ENCODE assay signal across 13 cellular contexts in the genomic region with DNA sequence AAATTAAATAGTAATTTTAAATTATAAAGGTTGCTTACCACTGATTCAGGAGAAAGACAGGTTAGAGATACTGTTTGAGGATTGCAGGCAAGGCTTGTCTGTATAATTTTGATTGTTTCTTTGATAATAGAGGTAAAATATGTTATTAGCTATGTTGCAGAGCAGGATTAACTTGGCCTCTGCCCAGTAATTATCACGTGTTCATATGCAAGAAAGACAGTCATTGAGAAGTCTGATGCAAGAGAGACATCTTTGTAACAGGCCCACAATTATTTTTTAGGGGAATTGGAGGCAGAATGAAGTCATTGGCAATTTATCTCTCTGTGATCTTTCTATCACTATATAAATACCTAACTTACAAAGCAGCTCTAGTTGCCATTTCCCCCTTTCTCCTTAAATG. TPM values are rescaled to one million over a fixed set of nuclear protein-coding genes. Genes with fewer than 3 reads are reported as not detected.
DNase-seq lines count a peak whose midpoint lies in the region; ATAC-seq and TF ChIP-seq lines count a peak whose summit lies in the region.
"Had no signal": no experiment of that assay in that cellular context is flagged by ENCODE, and none has a peak within 500 bp of the region (broad histone marks: within the 10 kb centered on the region; RNA-seq: fewer than 3 reads in every experiment).

No MANE protein-coding gene starts in this region.

- H3K4me3 ChIP-seq in cardiac muscle cell = no peak overlapping the region
- H3K4me3 ChIP-seq: thoracic aorta had no signal

- ATAC-seq in left cardiac atrium (no peak), WTC11 (no peak), foreskin keratinocyte (peak; percentile 77), GM18907 (IDR thresholded peaks at IDR 0.05; ENCODE audit: unreplicated experiment) (no peak)

- H3K9me3 Mint-ChIP-seq in WTC11 (no peaks in the 10 kb centered on the region), nephron progenitor cell (peaks cover 12% of the 10 kb centered on the region)
- H3K9me3 Mint-ChIP-seq: activated naive CD4-positive, alpha-beta T cell treated with anti-CD3 and anti-CD28 coated beads, Interleukin-2, amount 50 U/mL, for 24 hours had no signal

- H3K4me3 Mint-ChIP-seq in WTC11 (no peak overlapping the region), nephron progenitor cell (no peak overlapping the region)
- H3K4me3 Mint-ChIP-seq: activated naive CD4-positive, alpha-beta T cell treated with anti-CD3 and anti-CD28 coated beads, Interleukin-2, amount 50 U/mL, for 24 hours had no signal

- H3K27ac Mint-ChIP-seq in WTC11 (peak overlapping the region; percentile 14), nephron progenitor cell (no peak overlapping the region)
- H3K27ac Mint-ChIP-seq: activated naive CD4-positive, alpha-beta T cell treated with anti-CD3 and anti-CD28 coated beads, Interleukin-2, amount 50 U/mL, for 24 hours had no signal

- H3K9me3 ChIP-seq in cardiac muscle cell (ENCODE audit: low read depth) = no peaks in the 10 kb centered on the region
- H3K9me3 ChIP-seq: thoracic aorta had no signal

- POLR2A ChIA-PET in WTC11 (lab: Charles Lee) = no interaction called here

- H3K36me3 ChIP-seq in cardiac muscle cell = no peaks in the 10 kb centered on the region
- H3K36me3 ChIP-seq: thoracic aorta had no signal

- TF ChIP-seq CTCF in cardiac muscle cell (IDR thresholded peaks at IDR 0.05; ENCODE audit: low read depth, low read length) (no peak), WTC11 (IDR thresholded peaks at IDR 0.05) (no peak), foreskin keratinocyte (conservative IDR thresholded peaks at IDR 0.05) (no peak), nephron progenitor cell (IDR thresholded peaks at IDR 0.05) (no peak)

- H3K27me3 Mint-ChIP-seq in WTC11 (ENCODE audit: low read depth) (no peaks in the 10 kb centered on the region), nephron progenitor cell (ENCODE audit: low read depth, poor library complexity) (peaks cover 3% of the 10 kb centered on the region)
- H3K27me3 Mint-ChIP-seq: activated naive CD4-positive, alpha-beta T cell treated with anti-CD3 and anti-CD28 coated beads, Interleukin-2, amount 50 U/mL, for 24 hours had no signal

- no peaks in the 10 kb centered on the region for H3K27me3 ChIP-seq in cardiac muscle cell
- H3K27me3 ChIP-seq in foreskin keratinocyte = no peaks in the 10 kb centered on the region

- H3K27ac ChIP-seq in cardiac muscle cell = peak overlapping the region; percentile 90
- no peak overlapping the region for H3K27ac ChIP-seq in foreskin keratinocyte
- H3K27ac ChIP-seq: thoracic aorta had no signal

- CTCF ChIA-PET in WTC11 (lab: Charles Lee) = interaction anchor here (0.5 kb wide), 1 partner anchor 46 kb away, joined by 4 read pairs; a partner anchor contains a TSS

- H3K36me3 Mint-ChIP-seq in WTC11 (no peaks in the 10 kb centered on the region), nephron progenitor cell (ENCODE audit: low read depth) (peaks cover 12% of the 10 kb centered on the region)

- DNase-seq in cardiac muscle cell (ENCODE audit: low read depth in 1 of 2, low spot score in 1 of 2) = peak in 1 of 2 donors; percentile 75
- DNase-seq in left cardiac atrium = no peak
- DNase-seq in WTC11 (ENCODE audit: low spot score) = no peak
- peak; percentile 37 to 76 for DNase-seq in foreskin keratinocyte
- no peak for DNase-seq in dermis blood vessel endothelial cell
- no peak for DNase-seq in glomerular visceral epithelial cell (ENCODE audit: extremely low spot score)
- DNase-seq in nephron progenitor cell = no peak
- DNase-seq: activated CD4-positive, alpha-beta T cell treated with anti-CD3 and anti-CD28 coated beads, Interleukin-2, amount 50 U/mL, for 48 hours; NCI-H1417 treated with DMSO at 0.1 percent for 48 hours; stimulated activated CD4-positive, alpha-beta T cell treated with anti-CD3 and anti-CD28 coated beads, Interleukin-4, amount 100 ng/mL, for 4 hours had no signal

- H3K4me1 ChIP-seq in cardiac muscle cell (ENCODE audit: low read depth) (peaks cover 42% of the 10 kb centered on the region), foreskin keratinocyte (peaks cover 4% of the 10 kb centered on the region)

- H3K4me1 Mint-ChIP-seq in WTC11 (peaks cover 88% of the 10 kb centered on the region), nephron progenitor cell (peaks cover 26% of the 10 kb centered on the region)

- intact Hi-C loops in left cardiac atrium (cut with DNase I) = no loop called here

TF ChIP-seq in WTC11, 78 proteins besides CTCF, POLR2A, EP300 and RAD21:
- TF ChIP-seq, protein P1, sequence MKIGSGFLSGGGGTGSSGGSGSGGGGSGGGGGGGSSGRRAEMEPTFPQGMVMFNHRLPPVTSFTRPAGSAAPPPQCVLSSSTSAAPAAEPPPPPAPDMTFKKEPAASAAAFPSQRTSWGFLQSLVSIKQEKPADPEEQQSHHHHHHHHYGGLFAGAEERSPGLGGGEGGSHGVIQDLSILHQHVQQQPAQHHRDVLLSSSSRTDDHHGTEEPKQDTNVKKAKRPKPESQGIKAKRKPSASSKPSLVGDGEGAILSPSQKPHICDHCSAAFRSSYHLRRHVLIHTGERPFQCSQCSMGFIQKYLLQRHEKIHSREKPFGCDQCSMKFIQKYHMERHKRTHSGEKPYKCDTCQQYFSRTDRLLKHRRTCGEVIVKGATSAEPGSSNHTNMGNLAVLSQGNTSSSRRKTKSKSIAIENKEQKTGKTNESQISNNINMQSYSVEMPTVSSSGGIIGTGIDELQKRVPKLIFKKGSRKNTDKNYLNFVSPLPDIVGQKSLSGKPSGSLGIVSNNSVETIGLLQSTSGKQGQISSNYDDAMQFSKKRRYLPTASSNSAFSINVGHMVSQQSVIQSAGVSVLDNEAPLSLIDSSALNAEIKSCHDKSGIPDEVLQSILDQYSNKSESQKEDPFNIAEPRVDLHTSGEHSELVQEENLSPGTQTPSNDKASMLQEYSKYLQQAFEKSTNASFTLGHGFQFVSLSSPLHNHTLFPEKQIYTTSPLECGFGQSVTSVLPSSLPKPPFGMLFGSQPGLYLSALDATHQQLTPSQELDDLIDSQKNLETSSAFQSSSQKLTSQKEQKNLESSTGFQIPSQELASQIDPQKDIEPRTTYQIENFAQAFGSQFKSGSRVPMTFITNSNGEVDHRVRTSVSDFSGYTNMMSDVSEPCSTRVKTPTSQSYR (CRISPR knock-in tag; IDR thresholded peaks at IDR 0.05) = no peak
- TF ChIP-seq GABPB1 (CRISPR knock-in tag; IDR thresholded peaks at IDR 0.05) = peak; percentile 43; the same call in 1 of the 2 replicates

RNA-seq across cellular contexts. Expression of a gene that starts 46.0 kb away (rescaled TPM):
- total RNA-seq in cardiac muscle cell (29.4 and 38.7 TPM in 2 replicates), left cardiac atrium (10 to 100 TPM; 16.9 to 17.3 TPM), WTC11 (2021) (45.9 to 48.9 TPM (median 47.6 TPM) in 3 replicates), foreskin keratinocyte (33.0 and 35.8 TPM in 2 replicates), dermis blood vessel endothelial cell (42.7 and 71.8 TPM in 2 replicates)
- polyA plus RNA-seq in cardiac muscle cell (32.4 and 54.2 TPM in 2 replicates), foreskin keratinocyte (5.8 and 7.4 TPM in 2 replicates)

Comparison
In these comparisons a context has a peak if more than half of its experiments do, and no peak if none do; other contexts are left out.
1. DNase-seq: peak in foreskin keratinocyte (2 of 2); none in left cardiac atrium (single experiment), WTC11 (single experiment), dermis blood vessel endothelial cell (single experiment), glomerular visceral epithelial cell (single experiment) and nephron progenitor cell (single experiment).